Comparison of ENCODE assay signal across 8 cellular contexts in genomic region chr11:68974421-68975194, GRCh38. TPM values are rescaled to one million over a fixed set of nuclear protein-coding genes. Genes with fewer than 3 reads are reported as not detected.
DNase-seq lines count a peak whose midpoint lies in the region; ATAC-seq and TF ChIP-seq lines count a peak whose summit lies in the region.

No MANE protein-coding gene starts in this region.

- DNase-seq in stimulated activated CD4-positive, alpha-beta T cell treated with anti-CD3 and anti-CD28 coated beads, Interleukin-15, amount 100 ng/mL, for 24 hours, result peak; percentile 32
- DNase-seq in stimulated activated CD4-positive, alpha-beta T cell treated with anti-CD3 and anti-CD28 coated beads, Interleukin-2, amount 100 ng/mL, for 24 hours, result no peak
- DNase-seq in RKO (ENCODE audit: low spot score), result peak; percentile 29
- peak; percentile 9 to 15 for DNase-seq in fibroblast of lung (ENCODE audit: low read depth in 2 of 2)
- DNase-seq in gastrocnemius medialis, result no peak
- DNase-seq in OCI-M2 (lab: John Stamatoyannopoulos, UW; ENCODE audit: unreplicated experiment), result no peak
- no peak for DNase-seq in NCI-H1694 treated with DMSO at 0.1 percent for 48 hours (lab: John Stamatoyannopoulos, UW)

- ATAC-seq in HG03175 (IDR thresholded peaks at IDR 0.05; ENCODE audit: unreplicated experiment) (no peak), gastrocnemius medialis (no peak)

- in situ Hi-C loops in gastrocnemius medialis (cut with MboI; ENCODE audit: low sequenced_read_pairs in 4 of 4), result no loop called here

- H3K4me1 ChIP-seq in fibroblast of lung (ENCODE audit: control insufficient read depth, extremely low read depth, insufficient read depth, low read length) (no peaks in the 10 kb centered on the region), gastrocnemius medialis (peaks cover 0 to 14% of the 10 kb centered on the region in 2 donors)

- no peak overlapping the region for H3K27ac ChIP-seq in fibroblast of lung (ENCODE audit: insufficient read depth, low read length)
- H3K27ac ChIP-seq in gastrocnemius medialis, result no peak overlapping the region

- H3K9me3 ChIP-seq in fibroblast of lung (ENCODE audit: control insufficient read depth, insufficient read depth, low read depth, low read length) (no peaks in the 10 kb centered on the region), gastrocnemius medialis (no peaks in the 10 kb centered on the region)

- H3K4me2 ChIP-seq in fibroblast of lung (ENCODE audit: extremely low read depth, insufficient read depth, low read length), result no peak overlapping the region

- TF ChIP-seq CTCF in fibroblast of lung (conservative IDR thresholded peaks at IDR 0.05 in 1 of 2, IDR thresholded peaks at IDR 0.05 in 1 of 2; ENCODE audit: low read depth in 1 of 2, low read length in 2 of 2) (no peak), gastrocnemius medialis (IDR thresholded peaks at IDR 0.05 in 4 of 5, conservative IDR thresholded peaks at IDR 0.05 in 1 of 5) (no peak)

- H3K4me3 ChIP-seq in fibroblast of lung (replicated peaks in 1 of 4; ENCODE audit: control extremely low read depth in 1 of 4, insufficient read depth in 1 of 4, low read depth in 3 of 4, low read length in 4 of 4) (no peak overlapping the region), gastrocnemius medialis (no peak overlapping the region)

- H3K27me3 ChIP-seq in fibroblast of lung (ENCODE audit: control insufficient read depth, insufficient read depth, low read length) (peaks cover 6% of the 10 kb centered on the region), gastrocnemius medialis (no peaks in the 10 kb centered on the region)

- no peaks in the 10 kb centered on the region for H4K20me1 ChIP-seq in fibroblast of lung (ENCODE audit: control insufficient read depth, extremely low read depth, insufficient read depth, low read length)

- no peaks in the 10 kb centered on the region for H3K36me3 ChIP-seq in fibroblast of lung (ENCODE audit: control insufficient read depth, insufficient read depth, low read length)
- H3K36me3 ChIP-seq in gastrocnemius medialis, result no peaks in the 10 kb centered on the region

- no peaks in the 10 kb centered on the region for H3K79me2 ChIP-seq in fibroblast of lung (ENCODE audit: control insufficient read depth, insufficient read depth, low read length)

- no peak overlapping the region for H2AFZ ChIP-seq in fibroblast of lung (ENCODE audit: low read length)

- intact Hi-C loops in gastrocnemius medialis (cut with DNase I; ENCODE audit: low total_unique reads), result no loop called here

- TF ChIP-seq POLR2A in gastrocnemius medialis (IDR thresholded peaks at IDR 0.05), result no peak

- H3K9ac ChIP-seq in fibroblast of lung (ENCODE audit: insufficient read depth, low read length), result no peak overlapping the region

RNA-seq across cellular contexts. Expression of gene MRGPRD, which starts 6.2 kb away (rescaled TPM):
- not detected in 2 replicates for total RNA-seq in fibroblast of lung
- not detected in 2 replicates for polyA plus RNA-seq in fibroblast of lung
- not detected in 2 replicates for polyA plus RNA-seq in fibroblast of lung (2012)
- polyA minus RNA-seq in fibroblast of lung (ENCODE audit: low replicate concordance), result 2.3 TPM in 1 of 2 replicates, not detected in the other
- not detected for total RNA-seq in gastrocnemius medialis

RNA-seq across cellular contexts. Expression of gene MRGPRF, which starts 38.4 kb away (rescaled TPM):
- total RNA-seq in fibroblast of lung (63.9 and 84.2 TPM in 2 replicates), gastrocnemius medialis (1 to 10 TPM; 1.8 to 6.7 (median 4.7) TPM)
- 47.5 and 88.1 TPM in 2 replicates for polyA plus RNA-seq in fibroblast of lung
- polyA plus RNA-seq in fibroblast of lung (2012), result 87.8 and 142 TPM in 2 replicates
- polyA minus RNA-seq in fibroblast of lung (ENCODE audit: low replicate concordance), result 84.7 and 165 TPM in 2 replicates

Comparison
In these comparisons a context has a peak if more than half of its experiments do, and no peak if none do; other contexts are left out.
1. DNase-seq: peak in stimulated activated CD4-positive, alpha-beta T cell treated with anti-CD3 and anti-CD28 coated beads, Interleukin-15, amount 100 ng/mL, for 24 hours (single experiment), RKO (single experiment) and fibroblast of lung (2 of 2); none in stimulated activated CD4-positive, alpha-beta T cell treated with anti-CD3 and anti-CD28 coated beads, Interleukin-2, amount 100 ng/mL, for 24 hours (0 of 2), gastrocnemius medialis (0 of 2), OCI-M2 (single experiment) and NCI-H1694 treated with DMSO at 0.1 percent for 48 hours (single experiment).